Comparison of ENCODE assay signal across 18 cellular contexts in the genomic region with DNA sequence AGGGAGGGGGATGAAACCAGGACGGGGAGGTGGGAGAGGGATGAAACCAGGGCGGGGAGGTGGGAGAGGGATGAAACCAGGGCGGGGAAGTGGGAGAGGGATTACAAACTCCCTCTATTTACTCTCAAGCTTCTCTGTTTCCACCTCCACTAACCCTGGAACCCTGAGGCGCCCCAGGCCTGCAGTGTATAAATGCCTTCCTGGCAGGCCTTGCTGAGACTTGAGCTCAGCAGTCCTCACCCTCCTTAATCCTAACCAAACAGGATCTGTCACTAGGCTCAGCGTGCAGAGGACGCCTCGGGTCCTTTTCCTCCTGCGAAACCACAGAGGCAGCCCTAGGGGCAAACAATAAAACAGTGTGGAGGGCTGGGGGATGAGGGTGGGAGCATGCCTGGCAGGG. TPM values are rescaled to one million over a fixed set of nuclear protein-coding genes. Genes with fewer than 3 reads are reported as not detected.
DNase-seq lines count a peak whose midpoint lies in the region; ATAC-seq and TF ChIP-seq lines count a peak whose summit lies in the region.
"Had no signal": no experiment of that assay in that cellular context is flagged by ENCODE, and none has a peak within 500 bp of the region (broad histone marks: within the 10 kb centered on the region; RNA-seq: fewer than 3 reads in every experiment).

No MANE protein-coding gene starts in this region.

- no peaks in the 10 kb centered on the region for H3K9me3 Mint-ChIP-seq in Calu3 (ENCODE audit: low read depth, unreplicated experiment)
- H3K9me3 Mint-ChIP-seq in mesothelial cell of epicardium = no peaks in the 10 kb centered on the region
- H3K9me3 Mint-ChIP-seq in activated CD8-positive, alpha-beta T cell treated with anti-CD3 and anti-CD28 coated beads for 36 hours = no peaks in the 10 kb centered on the region
- H3K9me3 Mint-ChIP-seq in activated T-helper 2 cell treated with anti-CD3 and anti-CD28 coated beads, Interferon-gamma antibody, Interleukin-2, Interleukin-4, amounts not matched to agents 10 μg/mL and 5 μg/mL and 100 μg/mL, durations not matched to agents 14 hours and 24 hours and 36 hours = no peaks in the 10 kb centered on the region

- CTCF ChIA-PET in Calu3 (lab: Charles Lee) = interaction anchor here (0.7 to 1.8 kb wide), 3 partner anchors 21 to 229 kb away, joined by 3 to 11 read pairs (median 4); no protein-coding TSS in a partner anchor
- CTCF ChIA-PET in activated CD8-positive, alpha-beta T cell treated with anti-CD3 and anti-CD28 coated beads for 36 hours (lab: Charles Lee) = no interaction called here

- TF ChIP-seq CTCF in Calu3 (IDR thresholded peaks at IDR 0.05; ENCODE audit: unreplicated experiment) (no peak), mesothelial cell of epicardium (IDR thresholded peaks at IDR 0.05; ENCODE audit: unreplicated experiment) (no peak), vagina (IDR thresholded peaks at IDR 0.05) (no peak), foreskin fibroblast (IDR thresholded peaks at IDR 0.05; ENCODE audit: low read depth, low read length) (no peak)
- no peak for TF ChIP-seq CTCF in activated CD8-positive, alpha-beta T cell treated with anti-CD3 and anti-CD28 coated beads for 36 hours (IDR thresholded peaks at IDR 0.05)

- H3K4me1 ChIP-seq in ectodermal cell (ENCODE audit: control insufficient read depth, insufficient read depth, low read length) (no peaks in the 10 kb centered on the region), vagina (no peaks in the 10 kb centered on the region)
- H3K4me1 ChIP-seq: heart left ventricle had no signal

- H3K27me3 Mint-ChIP-seq in Calu3 (ENCODE audit: unreplicated experiment) (no peaks in the 10 kb centered on the region), mesothelial cell of epicardium (ENCODE audit: low read depth) (peaks cover 2% of the 10 kb centered on the region)
- H3K27me3 Mint-ChIP-seq in activated CD8-positive, alpha-beta T cell treated with anti-CD3 and anti-CD28 coated beads for 36 hours = peaks cover 6% of the 10 kb centered on the region
- no peaks in the 10 kb centered on the region for H3K27me3 Mint-ChIP-seq in activated T-helper 2 cell treated with anti-CD3 and anti-CD28 coated beads, Interferon-gamma antibody, Interleukin-2, Interleukin-4, amounts not matched to agents 10 μg/mL and 5 μg/mL and 100 μg/mL, durations not matched to agents 14 hours and 24 hours and 36 hours (ENCODE audit: low read depth)

- 2 to 6% methylated on average over 5 to 8 of the region's 8 CpGs for WGBS in ectodermal cell, 2 experiments

- peak overlapping the region; percentile 83 for H3K27ac Mint-ChIP-seq in Calu3 (ENCODE audit: unreplicated experiment)
- peak overlapping the region; percentile 86 for H3K27ac Mint-ChIP-seq in mesothelial cell of epicardium
- no peak overlapping the region for H3K27ac Mint-ChIP-seq in activated CD8-positive, alpha-beta T cell treated with anti-CD3 and anti-CD28 coated beads for 36 hours
- H3K27ac Mint-ChIP-seq in activated T-helper 2 cell treated with anti-CD3 and anti-CD28 coated beads, Interferon-gamma antibody, Interleukin-2, Interleukin-4, amounts not matched to agents 10 μg/mL and 5 μg/mL and 100 μg/mL, durations not matched to agents 14 hours and 24 hours and 36 hours = no peak overlapping the region
- H3K27ac Mint-ChIP-seq: IgD-negative memory B cell had no signal

- intact Hi-C loops in Calu3 (cut with micrococcal nuclease; ENCODE audit: unreplicated experiment) = no loop called here
- intact Hi-C loops in activated CD8-positive, alpha-beta T cell treated with anti-CD3 and anti-CD28 coated beads for 36 hours (cut with micrococcal nuclease) = no loop called here
- intact Hi-C loops in vagina (cut with DNase I) = no loop called here
- intact Hi-C loops in activated T-helper 2 cell treated with anti-CD3 and anti-CD28 coated beads, Interferon-gamma antibody, Interleukin-2, Interleukin-4, amounts not matched to agents 10 μg/mL and 5 μg/mL and 100 μg/mL, durations not matched to agents 14 hours and 24 hours and 36 hours (cut with micrococcal nuclease) = no loop called here

- H3K4me1 Mint-ChIP-seq in Calu3 (ENCODE audit: low read depth, unreplicated experiment) = peaks cover 18% of the 10 kb centered on the region
- H3K4me1 Mint-ChIP-seq in mesothelial cell of epicardium = peaks cover 32% of the 10 kb centered on the region
- no peaks in the 10 kb centered on the region for H3K4me1 Mint-ChIP-seq in activated CD8-positive, alpha-beta T cell treated with anti-CD3 and anti-CD28 coated beads for 36 hours (ENCODE audit: low read depth)
- H3K4me1 Mint-ChIP-seq in activated T-helper 2 cell treated with anti-CD3 and anti-CD28 coated beads, Interferon-gamma antibody, Interleukin-2, Interleukin-4, amounts not matched to agents 10 μg/mL and 5 μg/mL and 100 μg/mL, durations not matched to agents 14 hours and 24 hours and 36 hours (ENCODE audit: low read depth) = no peaks in the 10 kb centered on the region

- no peaks in the 10 kb centered on the region for H3K9me3 ChIP-seq in ectodermal cell (ENCODE audit: control insufficient read depth, low read length)
- H3K9me3 ChIP-seq in vagina = no peaks in the 10 kb centered on the region
- H3K9me3 ChIP-seq: heart left ventricle had no signal

- DNase-seq in Calu3 (peak; percentile 24), MV-4-11 (lab: John Stamatoyannopoulos, UW) (peak; percentile 26), mesothelial cell of epicardium (ENCODE audit: low spot score in 2 of 2, unreplicated experiment in 2 of 2) (peak; percentile 31 to 56), vagina (ENCODE audit: extremely low spot score in 2 of 2) (no peak), foreskin fibroblast (no peak)
- no peak for DNase-seq in activated CD8-positive, alpha-beta T cell treated with anti-CD3 and anti-CD28 coated beads for 36 hours
- DNase-seq in activated T-helper 2 cell treated with anti-CD3 and anti-CD28 coated beads, Interferon-gamma antibody, Interleukin-2, Interleukin-4, amounts not matched to agents 10 μg/mL and 5 μg/mL and 100 μg/mL, durations not matched to agents 14 hours and 24 hours and 36 hours (ENCODE audit: low spot score) = no peak
- DNase-seq: activated gamma-delta T cell, heart left ventricle, NCI-H1092 treated with DMSO at 0.1 percent for 48 hours, NCI-H2171, substantia nigra had no signal

- H3K36me3 ChIP-seq in ectodermal cell (ENCODE audit: control insufficient read depth, insufficient read depth, low read length) (no peaks in the 10 kb centered on the region), vagina (no peaks in the 10 kb centered on the region)
- H3K36me3 ChIP-seq: heart left ventricle had no signal

- no peak for ATAC-seq in activated CD8-positive, alpha-beta T cell treated with anti-CD3 and anti-CD28 coated beads for 36 hours
- ATAC-seq: heart left ventricle, left lobe of liver had no signal

- POLR2A ChIA-PET in activated CD8-positive, alpha-beta T cell treated with anti-CD3 and anti-CD28 coated beads for 36 hours (lab: Charles Lee) = no interaction called here

- peak overlapping the region; percentile 37 for H3K4me3 Mint-ChIP-seq in Calu3 (ENCODE audit: low read depth, unreplicated experiment)
- no peak overlapping the region for H3K4me3 Mint-ChIP-seq in mesothelial cell of epicardium
- H3K4me3 Mint-ChIP-seq in activated CD8-positive, alpha-beta T cell treated with anti-CD3 and anti-CD28 coated beads for 36 hours = no peak overlapping the region
- no peak overlapping the region for H3K4me3 Mint-ChIP-seq in activated T-helper 2 cell treated with anti-CD3 and anti-CD28 coated beads, Interferon-gamma antibody, Interleukin-2, Interleukin-4, amounts not matched to agents 10 μg/mL and 5 μg/mL and 100 μg/mL, durations not matched to agents 14 hours and 24 hours and 36 hours (ENCODE audit: low read depth)
- H3K4me3 Mint-ChIP-seq: IgD-negative memory B cell had no signal

- H3K36me3 Mint-ChIP-seq in Calu3 (ENCODE audit: insufficient read depth, unreplicated experiment) = no peaks in the 10 kb centered on the region
- H3K36me3 Mint-ChIP-seq in mesothelial cell of epicardium = no peaks in the 10 kb centered on the region
- no peaks in the 10 kb centered on the region for H3K36me3 Mint-ChIP-seq in activated CD8-positive, alpha-beta T cell treated with anti-CD3 and anti-CD28 coated beads for 36 hours (ENCODE audit: low read depth)
- H3K36me3 Mint-ChIP-seq in activated T-helper 2 cell treated with anti-CD3 and anti-CD28 coated beads, Interferon-gamma antibody, Interleukin-2, Interleukin-4, amounts not matched to agents 10 μg/mL and 5 μg/mL and 100 μg/mL, durations not matched to agents 14 hours and 24 hours and 36 hours (ENCODE audit: low read depth) = no peaks in the 10 kb centered on the region

- H3K27me3 ChIP-seq in ectodermal cell (ENCODE audit: control insufficient read depth, insufficient read depth, low read length, poor library complexity, severe bottlenecking) = no peaks in the 10 kb centered on the region
- no peaks in the 10 kb centered on the region for H3K27me3 ChIP-seq in vagina

- no peak for TF ChIP-seq POLR2A in vagina (IDR thresholded peaks at IDR 0.05)

- peak overlapping the region; percentile 50 for H3K27ac ChIP-seq in ectodermal cell (ENCODE audit: insufficient read depth, low read depth, low read length, poor library complexity, severe bottlenecking)
- H3K27ac ChIP-seq in vagina = no peak overlapping the region
- H3K27ac ChIP-seq: heart left ventricle had no signal

- no TSS peak for BruUV-seq in Calu3 (replicated peaks; lab: Mats Ljungman, UMichigan)

- no peak overlapping the region for H3K4me3 ChIP-seq in ectodermal cell (ENCODE audit: insufficient read depth, low read depth, low read length)
- H3K4me3 ChIP-seq in vagina = no peak overlapping the region
- no peak overlapping the region for H3K4me3 ChIP-seq in foreskin fibroblast (ENCODE audit: low read depth in 1 of 2, low read length in 2 of 2)
- H3K4me3 ChIP-seq: heart left ventricle had no signal

RNA-seq across cellular contexts. Expression of gene OR1M1, which starts 32.1 kb away (rescaled TPM):
- total RNA-seq in Calu3 (2022) (not detected in 2 replicates), mesothelial cell of epicardium (not detected in 3 replicates), vagina (not detected)
- polyA plus RNA-seq in ectodermal cell (2013, experiment 1 of 4) = not detected
- polyA plus RNA-seq in ectodermal cell (2013, experiment 2 of 4) = not detected
- polyA plus RNA-seq in ectodermal cell (2013, experiment 3 of 4) = not detected
- polyA plus RNA-seq in ectodermal cell (2013, experiment 4 of 4) = not detected
- not detected for total RNA-seq in activated CD8-positive, alpha-beta T cell treated with anti-CD3 and anti-CD28 coated beads for 36 hours
- total RNA-seq in activated T-helper 2 cell treated with anti-CD3 and anti-CD28 coated beads, Interferon-gamma antibody, Interleukin-2, Interleukin-4, amounts not matched to agents 10 μg/mL and 5 μg/mL and 100 μg/mL, durations not matched to agents 14 hours and 24 hours and 36 hours = not detected in 2 replicates
- total RNA-seq: heart left ventricle, left lobe of liver, renal cortical epithelial cell had no signal
- polyA plus RNA-seq: AG04450, esophagus, heart left ventricle, IgD-negative memory B cell had no signal

RNA-seq across cellular contexts. Expression of gene MUC16, which starts 44.6 kb away (rescaled TPM):
- total RNA-seq in Calu3 (2022) (0.15 and 0.17 TPM in 2 replicates), mesothelial cell of epicardium (0.60 to 1.1 TPM (median 0.66 TPM) in 3 replicates), vagina (under 0.01 TPM)
- under 0.01 TPM for polyA plus RNA-seq in ectodermal cell (2013, experiment 1 of 4)
- 0.02 TPM for polyA plus RNA-seq in ectodermal cell (2013, experiment 2 of 4)
- 0.05 TPM for polyA plus RNA-seq in ectodermal cell (2013, experiment 3 of 4)
- under 0.01 TPM for polyA plus RNA-seq in ectodermal cell (2013, experiment 4 of 4)
- total RNA-seq in activated CD8-positive, alpha-beta T cell treated with anti-CD3 and anti-CD28 coated beads for 36 hours = not detected
- not detected in 2 replicates for total RNA-seq in activated T-helper 2 cell treated with anti-CD3 and anti-CD28 coated beads, Interferon-gamma antibody, Interleukin-2, Interleukin-4, amounts not matched to agents 10 μg/mL and 5 μg/mL and 100 μg/mL, durations not matched to agents 14 hours and 24 hours and 36 hours
- total RNA-seq: left lobe of liver had no signal
- polyA plus RNA-seq: AG04450, heart left ventricle, IgD-negative memory B cell had no signal

RNA-seq across cellular contexts. Expression of gene OR7G2, which starts 52.5 kb away (rescaled TPM):
- total RNA-seq in Calu3 (2022) = not detected in 2 replicates
- not detected for polyA plus RNA-seq in ectodermal cell (2013, experiment 1 of 4)
- not detected for polyA plus RNA-seq in ectodermal cell (2013, experiment 2 of 4)
- not detected for polyA plus RNA-seq in ectodermal cell (2013, experiment 3 of 4)
- not detected for polyA plus RNA-seq in ectodermal cell (2013, experiment 4 of 4)
- total RNA-seq in mesothelial cell of epicardium = not detected in 3 replicates
- total RNA-seq in activated CD8-positive, alpha-beta T cell treated with anti-CD3 and anti-CD28 coated beads for 36 hours = not detected
- total RNA-seq in vagina = not detected
- not detected in 2 replicates for total RNA-seq in activated T-helper 2 cell treated with anti-CD3 and anti-CD28 coated beads, Interferon-gamma antibody, Interleukin-2, Interleukin-4, amounts not matched to agents 10 μg/mL and 5 μg/mL and 100 μg/mL, durations not matched to agents 14 hours and 24 hours and 36 hours
- total RNA-seq: heart left ventricle, left lobe of liver, renal cortical epithelial cell had no signal
- polyA plus RNA-seq: AG04450, esophagus, heart left ventricle, IgD-negative memory B cell had no signal

Comparison
In these comparisons a context has a peak if more than half of its experiments do, and no peak if none do; other contexts are left out.
1. DNase-seq: peak in Calu3 (single experiment), MV-4-11 (single experiment) and mesothelial cell of epicardium (2 of 2); none in activated CD8-positive, alpha-beta T cell treated with anti-CD3 and anti-CD28 coated beads for 36 hours (single experiment), vagina (0 of 2), activated T-helper 2 cell treated with anti-CD3 and anti-CD28 coated beads, Interferon-gamma antibody, Interleukin-2, Interleukin-4, amounts not matched to agents 10 μg/mL and 5 μg/mL and 100 μg/mL, durations not matched to agents 14 hours and 24 hours and 36 hours (single experiment) and foreskin fibroblast (0 of 2).
2. H3K27ac Mint-ChIP-seq: peak in Calu3 (single experiment) and mesothelial cell of epicardium (single experiment); none in activated CD8-positive, alpha-beta T cell treated with anti-CD3 and anti-CD28 coated beads for 36 hours (single experiment) and activated T-helper 2 cell treated with anti-CD3 and anti-CD28 coated beads, Interferon-gamma antibody, Interleukin-2, Interleukin-4, amounts not matched to agents 10 μg/mL and 5 μg/mL and 100 μg/mL, durations not matched to agents 14 hours and 24 hours and 36 hours (single experiment).